In the genomic region with DNA sequence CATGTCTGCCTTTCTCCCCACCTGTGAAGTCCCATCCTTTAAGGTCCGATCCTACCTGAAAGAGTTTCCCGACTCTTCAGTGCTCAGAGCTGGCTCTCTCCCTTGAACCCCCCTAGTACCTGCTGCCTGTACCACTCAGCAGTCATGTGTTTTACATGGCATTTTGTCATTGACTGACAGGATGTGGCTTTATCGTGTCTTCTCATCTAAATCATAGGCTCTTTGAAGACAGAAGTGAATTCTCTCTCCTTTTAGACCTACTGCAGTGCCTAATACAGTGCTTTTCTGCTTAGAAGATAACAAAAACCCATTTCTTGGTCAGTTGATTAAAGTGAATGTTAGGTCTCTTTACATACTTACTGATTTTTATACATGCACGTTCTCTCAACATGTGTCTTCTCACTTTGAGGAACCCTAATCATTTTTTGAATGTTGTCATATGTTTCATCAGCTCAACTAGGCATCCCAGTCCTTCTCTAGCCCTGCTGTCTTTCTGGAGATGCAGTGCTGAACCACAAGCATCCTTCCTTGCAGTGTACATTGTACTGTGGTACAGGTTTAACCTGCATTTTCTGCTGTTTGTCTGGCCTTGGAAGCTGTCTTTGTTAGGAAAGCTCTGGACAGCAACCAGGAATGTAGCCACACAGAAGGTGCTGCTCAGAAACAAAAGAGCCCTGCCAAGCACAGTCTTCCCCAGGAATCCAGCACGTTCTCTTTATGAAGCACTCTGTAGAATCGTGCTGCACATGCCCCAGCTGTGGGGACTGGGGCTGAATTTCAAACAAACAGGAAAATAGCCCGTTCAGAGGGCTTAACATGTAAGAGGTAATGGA, we compare ENCODE assay signal across 2 cellular contexts.
A peak's percentile ranks its signal among the peaks of the same experiment; 100 is the strongest.
TF ChIP-seq lines count a peak whose summit lies in the region.

No MANE protein-coding gene starts in this region.

TF ChIP-seq in SK-N-SH, 30 proteins besides CTCF, POLR2A, EP300 and RAD21 (continued from another document):
- TF ChIP-seq, protein P1, sequence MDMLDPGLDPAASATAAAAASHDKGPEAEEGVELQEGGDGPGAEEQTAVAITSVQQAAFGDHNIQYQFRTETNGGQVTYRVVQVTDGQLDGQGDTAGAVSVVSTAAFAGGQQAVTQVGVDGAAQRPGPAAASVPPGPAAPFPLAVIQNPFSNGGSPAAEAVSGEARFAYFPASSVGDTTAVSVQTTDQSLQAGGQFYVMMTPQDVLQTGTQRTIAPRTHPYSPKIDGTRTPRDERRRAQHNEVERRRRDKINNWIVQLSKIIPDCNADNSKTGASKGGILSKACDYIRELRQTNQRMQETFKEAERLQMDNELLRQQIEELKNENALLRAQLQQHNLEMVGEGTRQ (IDR thresholded peaks at IDR 0.05; ENCODE audit: borderline replicate concordance, low read depth, low read length): no peak
- TF ChIP-seq, protein P2, sequence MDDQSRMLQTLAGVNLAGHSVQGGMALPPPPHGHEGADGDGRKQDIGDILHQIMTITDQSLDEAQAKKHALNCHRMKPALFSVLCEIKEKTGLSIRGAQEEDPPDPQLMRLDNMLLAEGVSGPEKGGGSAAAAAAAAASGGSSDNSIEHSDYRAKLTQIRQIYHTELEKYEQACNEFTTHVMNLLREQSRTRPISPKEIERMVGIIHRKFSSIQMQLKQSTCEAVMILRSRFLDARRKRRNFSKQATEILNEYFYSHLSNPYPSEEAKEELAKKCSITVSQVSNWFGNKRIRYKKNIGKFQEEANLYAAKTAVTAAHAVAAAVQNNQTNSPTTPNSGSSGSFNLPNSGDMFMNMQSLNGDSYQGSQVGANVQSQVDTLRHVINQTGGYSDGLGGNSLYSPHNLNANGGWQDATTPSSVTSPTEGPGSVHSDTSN (IDR thresholded peaks at IDR 0.05): no peak
- TF ChIP-seq, protein P3, sequence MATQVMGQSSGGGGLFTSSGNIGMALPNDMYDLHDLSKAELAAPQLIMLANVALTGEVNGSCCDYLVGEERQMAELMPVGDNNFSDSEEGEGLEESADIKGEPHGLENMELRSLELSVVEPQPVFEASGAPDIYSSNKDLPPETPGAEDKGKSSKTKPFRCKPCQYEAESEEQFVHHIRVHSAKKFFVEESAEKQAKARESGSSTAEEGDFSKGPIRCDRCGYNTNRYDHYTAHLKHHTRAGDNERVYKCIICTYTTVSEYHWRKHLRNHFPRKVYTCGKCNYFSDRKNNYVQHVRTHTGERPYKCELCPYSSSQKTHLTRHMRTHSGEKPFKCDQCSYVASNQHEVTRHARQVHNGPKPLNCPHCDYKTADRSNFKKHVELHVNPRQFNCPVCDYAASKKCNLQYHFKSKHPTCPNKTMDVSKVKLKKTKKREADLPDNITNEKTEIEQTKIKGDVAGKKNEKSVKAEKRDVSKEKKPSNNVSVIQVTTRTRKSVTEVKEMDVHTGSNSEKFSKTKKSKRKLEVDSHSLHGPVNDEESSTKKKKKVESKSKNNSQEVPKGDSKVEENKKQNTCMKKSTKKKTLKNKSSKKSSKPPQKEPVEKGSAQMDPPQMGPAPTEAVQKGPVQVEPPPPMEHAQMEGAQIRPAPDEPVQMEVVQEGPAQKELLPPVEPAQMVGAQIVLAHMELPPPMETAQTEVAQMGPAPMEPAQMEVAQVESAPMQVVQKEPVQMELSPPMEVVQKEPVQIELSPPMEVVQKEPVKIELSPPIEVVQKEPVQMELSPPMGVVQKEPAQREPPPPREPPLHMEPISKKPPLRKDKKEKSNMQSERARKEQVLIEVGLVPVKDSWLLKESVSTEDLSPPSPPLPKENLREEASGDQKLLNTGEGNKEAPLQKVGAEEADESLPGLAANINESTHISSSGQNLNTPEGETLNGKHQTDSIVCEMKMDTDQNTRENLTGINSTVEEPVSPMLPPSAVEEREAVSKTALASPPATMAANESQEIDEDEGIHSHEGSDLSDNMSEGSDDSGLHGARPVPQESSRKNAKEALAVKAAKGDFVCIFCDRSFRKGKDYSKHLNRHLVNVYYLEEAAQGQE (IDR thresholded peaks at IDR 0.05; ENCODE audit: low read depth, low read length): peak; percentile 47; the same call in 1 of the 2 replicates
- TF ChIP-seq FOSL2 (IDR thresholded peaks at IDR 0.05; ENCODE audit: borderline replicate concordance, low read depth) (no peak), NRF1 (IDR thresholded peaks at IDR 0.05; ENCODE audit: low read depth, low read length) (no peak)
TF ChIP-seq in SK-N-SH: peak in this region for 1.

TF ChIP-seq in SK-N-SH treated with all-trans-retinoic acid at 6 μM for 48 hours, 23 proteins besides CTCF, POLR2A, EP300 and RAD21 (continued from another document):
- TF ChIP-seq ZC3H10 (CRISPR knock-in tag; IDR thresholded peaks at IDR 0.05): no peak
- no peak for TF ChIP-seq ARNTL (CRISPR knock-in tag; IDR thresholded peaks at IDR 0.05; ENCODE audit: borderline replicate concordance, low read depth)
- TF ChIP-seq, protein P4, sequence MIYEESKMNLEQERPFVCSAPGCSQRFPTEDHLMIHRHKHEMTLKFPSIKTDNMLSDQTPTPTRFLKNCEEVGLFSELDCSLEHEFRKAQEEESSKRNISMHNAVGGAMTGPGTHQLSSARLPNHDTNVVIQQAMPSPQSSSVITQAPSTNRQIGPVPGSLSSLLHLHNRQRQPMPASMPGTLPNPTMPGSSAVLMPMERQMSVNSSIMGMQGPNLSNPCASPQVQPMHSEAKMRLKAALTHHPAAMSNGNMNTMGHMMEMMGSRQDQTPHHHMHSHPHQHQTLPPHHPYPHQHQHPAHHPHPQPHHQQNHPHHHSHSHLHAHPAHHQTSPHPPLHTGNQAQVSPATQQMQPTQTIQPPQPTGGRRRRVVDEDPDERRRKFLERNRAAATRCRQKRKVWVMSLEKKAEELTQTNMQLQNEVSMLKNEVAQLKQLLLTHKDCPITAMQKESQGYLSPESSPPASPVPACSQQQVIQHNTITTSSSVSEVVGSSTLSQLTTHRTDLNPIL (CRISPR knock-in tag; IDR thresholded peaks at IDR 0.05; ENCODE audit: low read depth): no peak
- TF ChIP-seq ZFP3 (CRISPR knock-in tag; IDR thresholded peaks at IDR 0.05): no peak
- TF ChIP-seq, protein P5, sequence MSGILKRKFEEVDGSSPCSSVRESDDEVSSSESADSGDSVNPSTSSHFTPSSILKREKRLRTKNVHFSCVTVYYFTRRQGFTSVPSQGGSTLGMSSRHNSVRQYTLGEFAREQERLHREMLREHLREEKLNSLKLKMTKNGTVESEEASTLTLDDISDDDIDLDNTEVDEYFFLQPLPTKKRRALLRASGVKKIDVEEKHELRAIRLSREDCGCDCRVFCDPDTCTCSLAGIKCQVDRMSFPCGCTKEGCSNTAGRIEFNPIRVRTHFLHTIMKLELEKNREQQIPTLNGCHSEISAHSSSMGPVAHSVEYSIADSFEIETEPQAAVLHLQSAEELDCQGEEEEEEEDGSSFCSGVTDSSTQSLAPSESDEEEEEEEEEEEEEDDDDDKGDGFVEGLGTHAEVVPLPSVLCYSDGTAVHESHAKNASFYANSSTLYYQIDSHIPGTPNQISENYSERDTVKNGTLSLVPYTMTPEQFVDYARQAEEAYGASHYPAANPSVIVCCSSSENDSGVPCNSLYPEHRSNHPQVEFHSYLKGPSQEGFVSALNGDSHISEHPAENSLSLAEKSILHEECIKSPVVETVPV (CRISPR knock-in tag; IDR thresholded peaks at IDR 0.05): no peak
- no peak for TF ChIP-seq ESRRG (CRISPR knock-in tag; IDR thresholded peaks at IDR 0.05)
- TF ChIP-seq OSR1 (CRISPR knock-in tag; IDR thresholded peaks at IDR 0.05): no peak
- TF ChIP-seq BACH2 (CRISPR knock-in tag; IDR thresholded peaks at IDR 0.05; ENCODE audit: borderline replicate concordance): no peak
- TF ChIP-seq ZFP30 (CRISPR knock-in tag; IDR thresholded peaks at IDR 0.05): no peak
- no peak for TF ChIP-seq TOX (CRISPR knock-in tag; IDR thresholded peaks at IDR 0.05; ENCODE audit: borderline replicate concordance)
- TF ChIP-seq PPARA (CRISPR knock-in tag; IDR thresholded peaks at IDR 0.05; ENCODE audit: borderline replicate concordance): no peak
- TF ChIP-seq, protein P6, sequence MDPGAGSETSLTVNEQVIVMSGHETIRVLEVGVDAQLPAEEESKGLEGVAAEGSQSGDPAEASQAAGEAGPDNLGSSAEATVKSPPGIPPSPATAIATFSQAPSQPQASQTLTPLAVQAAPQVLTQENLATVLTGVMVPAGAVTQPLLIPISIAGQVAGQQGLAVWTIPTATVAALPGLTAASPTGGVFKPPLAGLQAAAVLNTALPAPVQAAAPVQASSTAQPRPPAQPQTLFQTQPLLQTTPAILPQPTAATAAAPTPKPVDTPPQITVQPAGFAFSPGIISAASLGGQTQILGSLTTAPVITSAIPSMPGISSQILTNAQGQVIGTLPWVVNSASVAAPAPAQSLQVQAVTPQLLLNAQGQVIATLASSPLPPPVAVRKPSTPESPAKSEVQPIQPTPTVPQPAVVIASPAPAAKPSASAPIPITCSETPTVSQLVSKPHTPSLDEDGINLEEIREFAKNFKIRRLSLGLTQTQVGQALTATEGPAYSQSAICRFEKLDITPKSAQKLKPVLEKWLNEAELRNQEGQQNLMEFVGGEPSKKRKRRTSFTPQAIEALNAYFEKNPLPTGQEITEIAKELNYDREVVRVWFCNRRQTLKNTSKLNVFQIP (CRISPR knock-in tag; IDR thresholded peaks at IDR 0.05; ENCODE audit: borderline replicate concordance, low read depth): no peak
- TF ChIP-seq GLIS3 (CRISPR knock-in tag; IDR thresholded peaks at IDR 0.05): no peak
- TF ChIP-seq, protein P7, sequence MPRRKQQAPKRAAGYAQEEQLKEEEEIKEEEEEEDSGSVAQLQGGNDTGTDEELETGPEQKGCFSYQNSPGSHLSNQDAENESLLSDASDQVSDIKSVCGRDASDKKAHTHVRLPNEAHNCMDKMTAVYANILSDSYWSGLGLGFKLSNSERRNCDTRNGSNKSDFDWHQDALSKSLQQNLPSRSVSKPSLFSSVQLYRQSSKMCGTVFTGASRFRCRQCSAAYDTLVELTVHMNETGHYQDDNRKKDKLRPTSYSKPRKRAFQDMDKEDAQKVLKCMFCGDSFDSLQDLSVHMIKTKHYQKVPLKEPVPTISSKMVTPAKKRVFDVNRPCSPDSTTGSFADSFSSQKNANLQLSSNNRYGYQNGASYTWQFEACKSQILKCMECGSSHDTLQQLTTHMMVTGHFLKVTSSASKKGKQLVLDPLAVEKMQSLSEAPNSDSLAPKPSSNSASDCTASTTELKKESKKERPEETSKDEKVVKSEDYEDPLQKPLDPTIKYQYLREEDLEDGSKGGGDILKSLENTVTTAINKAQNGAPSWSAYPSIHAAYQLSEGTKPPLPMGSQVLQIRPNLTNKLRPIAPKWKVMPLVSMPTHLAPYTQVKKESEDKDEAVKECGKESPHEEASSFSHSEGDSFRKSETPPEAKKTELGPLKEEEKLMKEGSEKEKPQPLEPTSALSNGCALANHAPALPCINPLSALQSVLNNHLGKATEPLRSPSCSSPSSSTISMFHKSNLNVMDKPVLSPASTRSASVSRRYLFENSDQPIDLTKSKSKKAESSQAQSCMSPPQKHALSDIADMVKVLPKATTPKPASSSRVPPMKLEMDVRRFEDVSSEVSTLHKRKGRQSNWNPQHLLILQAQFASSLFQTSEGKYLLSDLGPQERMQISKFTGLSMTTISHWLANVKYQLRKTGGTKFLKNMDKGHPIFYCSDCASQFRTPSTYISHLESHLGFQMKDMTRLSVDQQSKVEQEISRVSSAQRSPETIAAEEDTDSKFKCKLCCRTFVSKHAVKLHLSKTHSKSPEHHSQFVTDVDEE (CRISPR knock-in tag; IDR thresholded peaks at IDR 0.05): no peak
- TF ChIP-seq RARB (CRISPR knock-in tag; IDR thresholded peaks at IDR 0.05): no peak
